27 cellular contexts compared by ENCODE assay signal in genomic region chr1:94105501-94105952, GRCh38. TPM values are rescaled to one million over a fixed set of nuclear protein-coding genes. Genes with fewer than 3 reads are reported as not detected.
DNase-seq lines count a peak whose midpoint lies in the region; TF ChIP-seq lines count a peak whose summit lies in the region.
"Had no signal": no experiment of that assay in that cellular context is flagged by ENCODE, and none has a peak within 500 bp of the region (broad histone marks: within the 10 kb centered on the region; RNA-seq: fewer than 3 reads in every experiment).

No MANE protein-coding gene starts in this region.

- no peaks in the 10 kb centered on the region for H3K79me2 ChIP-seq in neural progenitor cell (ENCODE audit: low read depth)

- DNase-seq in NCI-H82 (lab: John Stamatoyannopoulos, UW): peak; percentile 13
- DNase-seq in NCI-H82 treated with DMSO at 0.1 percent for 48 hours (lab: John Stamatoyannopoulos, UW; ENCODE audit: unreplicated experiment): no peak
- peak; percentile 72 for DNase-seq in endodermal cell
- DNase-seq in neural progenitor cell (ENCODE audit: low spot score): peak; percentile 42
- DNase-seq in dorsolateral prefrontal cortex: no peak
- DNase-seq in prostate gland (ENCODE audit: low spot score): no peak
- DNase-seq in RPMI8226: no peak
- no peak for DNase-seq in NCI-H2227 (lab: John Stamatoyannopoulos, UW; ENCODE audit: unreplicated experiment)
- DNase-seq: activated CD4-positive, alpha-beta T cell treated with anti-CD3 and anti-CD28 coated beads, Interleukin-2, amount 10 ng/mL, durations not matched to agents 24 days and 14 days; activated gamma-delta T cell treated with Interleukin-2 at 50 U/mL for 16 hours; activated T-cell treated with anti-CD3 and anti-CD28 coated beads, Interleukin-2, amount 50 U/mL, for 1 hour; Calu3; effector memory CD4-positive, alpha-beta T cell; left lung; NCI-H2029; NCI-H226; NCI-H526 treated with DMSO at 0.1 percent for 48 hours; SJCRH30; stimulated activated CD4-positive, alpha-beta T cell treated with anti-CD3 and anti-CD28 coated beads, Interleukin-4, amount 100 ng/mL, for 24 hours; T1000; upper lobe of right lung; WERI-Rb-1 had no signal

- H3K4me1 ChIP-seq in endodermal cell (ENCODE audit: control insufficient read depth, insufficient read depth, low read length): peaks cover 14% of the 10 kb centered on the region
- H3K4me1 ChIP-seq in neural progenitor cell: peaks cover 28% of the 10 kb centered on the region
- H3K4me1 ChIP-seq in prostate gland (replicated peaks): peaks cover 7% of the 10 kb centered on the region
- H3K4me1 ChIP-seq: left lung, SJCRH30, upper lobe of right lung had no signal

- H3K9me3 ChIP-seq in endodermal cell (ENCODE audit: control insufficient read depth, low read length): no peaks in the 10 kb centered on the region
- H3K9me3 ChIP-seq in neural progenitor cell (ENCODE audit: low read depth): no peaks in the 10 kb centered on the region
- H3K9me3 ChIP-seq in prostate gland: no peaks in the 10 kb centered on the region
- H3K9me3 ChIP-seq: left lung, upper lobe of right lung had no signal

- H3K27ac ChIP-seq in endodermal cell (ENCODE audit: low read depth, low read length) (no peak overlapping the region), neural progenitor cell (no peak overlapping the region), dorsolateral prefrontal cortex (no peak overlapping the region), prostate gland (no peak overlapping the region)
- H3K27ac ChIP-seq: coronary artery, HL-60, left lung, SJCRH30, upper lobe of right lung, WERI-Rb-1 had no signal

- intact Hi-C loops in dorsolateral prefrontal cortex (cut with DNase I) (no loop called here), prostate gland (cut with DNase I) (no loop called here)

- H3K4me3 ChIP-seq in endodermal cell (ENCODE audit: low read length): no peak overlapping the region
- H3K4me3 ChIP-seq in neural progenitor cell: no peak overlapping the region
- no peak overlapping the region for H3K4me3 ChIP-seq in dorsolateral prefrontal cortex
- H3K4me3 ChIP-seq in prostate gland: no peak overlapping the region
- H3K4me3 ChIP-seq: coronary artery, left lung, SJCRH30, upper lobe of right lung had no signal

- H3K9me3 Mint-ChIP-seq in endodermal cell (no peaks in the 10 kb centered on the region), neural progenitor cell (peaks cover 7% of the 10 kb centered on the region)
- H3K9me3 Mint-ChIP-seq: activated CD4-positive, alpha-beta T cell treated with anti-CD3 and anti-CD28 coated beads, Interleukin-2, amount 10 ng/mL, durations not matched to agents 24 days and 14 days had no signal

- peaks cover 8% of the 10 kb centered on the region for H3K27me3 Mint-ChIP-seq in endodermal cell (ENCODE audit: insufficient read depth)
- peaks cover 9% of the 10 kb centered on the region for H3K27me3 Mint-ChIP-seq in neural progenitor cell (ENCODE audit: insufficient read depth, low read depth)

- H4K20me1 ChIP-seq in neural progenitor cell (ENCODE audit: low read depth): no peaks in the 10 kb centered on the region

- H3K27ac Mint-ChIP-seq in endodermal cell (peak overlapping the region; percentile 76), neural progenitor cell (no peak overlapping the region)
- H3K27ac Mint-ChIP-seq: activated CD4-positive, alpha-beta T cell treated with anti-CD3 and anti-CD28 coated beads, Interleukin-2, amount 10 ng/mL, durations not matched to agents 24 days and 14 days had no signal

- TF ChIP-seq POLR2A in prostate gland (IDR thresholded peaks at IDR 0.05): no peak

- H3K36me3 Mint-ChIP-seq in endodermal cell (ENCODE audit: low read depth) (no peaks in the 10 kb centered on the region), neural progenitor cell (peaks cover 1% of the 10 kb centered on the region)

- WGBS in endodermal cell (ENCODE audit: insufficient coverage in 1 of 2, insufficient read length in 1 of 2), 2 experiments: 55 to 61% methylated on average over 6 to 8 of the region's 8 CpGs
- 48% methylated on average over 8 of the region's 8 CpGs for WGBS in prostate gland

- H3K4me1 Mint-ChIP-seq in endodermal cell (peaks cover 43% of the 10 kb centered on the region), neural progenitor cell (peaks cover 38% of the 10 kb centered on the region)
- H3K4me1 Mint-ChIP-seq: activated CD4-positive, alpha-beta T cell treated with anti-CD3 and anti-CD28 coated beads, Interleukin-2, amount 10 ng/mL, durations not matched to agents 24 days and 14 days had no signal

- no peaks in the 10 kb centered on the region for H3F3A ChIP-seq in neural progenitor cell (ENCODE audit: low read depth)

- H3K27me3 ChIP-seq in endodermal cell (ENCODE audit: control insufficient read depth, insufficient read depth, low read length, poor library complexity, severe bottlenecking): no peaks in the 10 kb centered on the region
- peaks cover 5% of the 10 kb centered on the region for H3K27me3 ChIP-seq in neural progenitor cell
- H3K27me3 ChIP-seq in dorsolateral prefrontal cortex: peaks cover 0 to 3% (median 0%) of the 10 kb centered on the region in 45 donors
- no peaks in the 10 kb centered on the region for H3K27me3 ChIP-seq in prostate gland (replicated peaks; ENCODE audit: insufficient read depth)
- H3K27me3 ChIP-seq: SJCRH30 had no signal

- no peaks in the 10 kb centered on the region for H3K36me3 ChIP-seq in endodermal cell (ENCODE audit: control insufficient read depth, insufficient read depth, low read length)
- no peaks in the 10 kb centered on the region for H3K36me3 ChIP-seq in neural progenitor cell
- no peaks in the 10 kb centered on the region for H3K36me3 ChIP-seq in prostate gland
- H3K36me3 ChIP-seq: left lung, SJCRH30, upper lobe of right lung had no signal

- H3K4me3 Mint-ChIP-seq in endodermal cell (peak overlapping the region; percentile 5), neural progenitor cell (no peak overlapping the region)
- H3K4me3 Mint-ChIP-seq: activated CD4-positive, alpha-beta T cell treated with anti-CD3 and anti-CD28 coated beads, Interleukin-2, amount 10 ng/mL, durations not matched to agents 24 days and 14 days had no signal

- peak overlapping the region; percentile 56 for H3K4me2 ChIP-seq in neural progenitor cell

- peak overlapping the region; percentile 18 for H2AFZ ChIP-seq in neural progenitor cell (replicated peaks)

- no peak for TF ChIP-seq CTCF in endodermal cell (conservative IDR thresholded peaks at IDR 0.05)
- TF ChIP-seq CTCF in neural progenitor cell (IDR thresholded peaks at IDR 0.05): no peak
- TF ChIP-seq CTCF in dorsolateral prefrontal cortex (IDR thresholded peaks at IDR 0.05 in 54 of 56, conservative IDR thresholded peaks at IDR 0.05 in 2 of 56; ENCODE audit: low read depth in 1 of 56, partially characterized antibody in 56 of 56): no peak
- TF ChIP-seq CTCF in prostate gland (IDR thresholded peaks at IDR 0.05): no peak

- no peak overlapping the region for H3K9ac ChIP-seq in endodermal cell (ENCODE audit: extremely low read depth, low read length, poor library complexity, severe bottlenecking)
- no peak overlapping the region for H3K9ac ChIP-seq in neural progenitor cell

RNA-seq across cellular contexts. Expression of gene ABCA4, which starts 15.4 kb away (rescaled TPM):
- 1 to 10 TPM; 1.6 to 1.7 TPM for total RNA-seq in endodermal cell
- polyA plus RNA-seq in endodermal cell (2013, experiment 1 of 2): 0.61 TPM
- polyA plus RNA-seq in endodermal cell (2013, experiment 2 of 2): 0.54 TPM
- total RNA-seq in neural progenitor cell (ENCODE audit: low replicate concordance): 0.87 and 1.2 TPM in 2 replicates
- 1 to 10 TPM in 67 of 120 experiments, under 1 TPM in 53; 0.07 to 5.2 (median 1.1) TPM for total RNA-seq in dorsolateral prefrontal cortex
- total RNA-seq in prostate gland: under 1 TPM; 0.41 to 0.85 TPM
- total RNA-seq: A172; activated CD8-positive, alpha-beta memory T cell treated with anti-CD3 and anti-CD28 coated beads for 36 hours; epithelial cell of proximal tubule had no signal

Comparison
In these comparisons a context has a peak if more than half of its experiments do, and no peak if none do; other contexts are left out.
1. DNase-seq: peak in NCI-H82 (single experiment), endodermal cell (single experiment) and neural progenitor cell (single experiment); none in NCI-H82 treated with DMSO at 0.1 percent for 48 hours (single experiment), dorsolateral prefrontal cortex (0 of 10), prostate gland (single experiment), RPMI8226 (single experiment) and NCI-H2227 (single experiment).